ENCODE assay signal across 17 cellular contexts in the genomic region with DNA sequence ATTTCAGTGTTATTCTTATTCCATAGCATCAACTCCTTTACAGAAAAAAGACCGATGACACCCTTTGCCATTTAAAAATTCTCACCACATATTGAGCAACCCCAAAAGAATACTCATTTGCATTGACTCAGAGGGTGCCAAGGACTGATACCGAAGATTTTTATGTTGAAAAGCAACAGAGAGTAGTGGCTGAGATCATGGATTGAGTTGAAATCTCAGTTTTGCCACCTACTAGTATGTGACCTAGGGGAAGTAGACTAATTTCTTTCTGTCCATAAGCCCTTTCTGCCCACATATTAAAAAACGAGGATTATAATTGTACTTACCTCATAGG.
DNase-seq lines count a peak whose midpoint lies in the region; ATAC-seq lines count a peak whose summit lies in the region.
"Had no signal": no experiment of that assay in that cellular context is flagged by ENCODE, and none has a peak within 500 bp of the region (broad histone marks: within the 10 kb centered on the region; RNA-seq: fewer than 3 reads in every experiment).

No MANE protein-coding gene starts in this region.

- CTCF ChIA-PET in naive thymus-derived CD4-positive, alpha-beta T cell (lab: Charles Lee): interaction anchor here (0.8 to 1.5 kb wide), 4 partner anchors 24 to 303 kb away, joined by 3 to 10 read pairs (median 4); no protein-coding TSS in a partner anchor

- no peaks in the 10 kb centered on the region for H3K36me3 ChIP-seq in naive thymus-derived CD4-positive, alpha-beta T cell (ENCODE audit: control insufficient read depth in 2 of 3, insufficient read depth in 3 of 3, low read length in 3 of 3)
- H3K36me3 ChIP-seq: thyroid gland had no signal

- no peaks in the 10 kb centered on the region for H3K27me3 ChIP-seq in naive thymus-derived CD4-positive, alpha-beta T cell (ENCODE audit: control insufficient read depth in 2 of 2, insufficient read depth in 2 of 2, low read length in 2 of 2)
- H3K27me3 ChIP-seq: body of pancreas, thyroid gland had no signal

- no peak for DNase-seq in activated CD4-positive, CD25-positive, alpha-beta regulatory T cell (lab: John Stamatoyannopoulos, UW)
- DNase-seq in SIG-M5 treated with dmso at 0.1 percent for 504 hours (lab: John Stamatoyannopoulos, UW; ENCODE audit: unreplicated experiment) (peak; percentile 54), dedifferentiated amniotic fluid mesenchymal stem cell (ENCODE audit: extremely low spot score) (no peak), NCI-H69 (lab: John Stamatoyannopoulos, UW) (no peak), middle frontal gyrus (ENCODE audit: extremely low spot score, low spot score) (no peak)
- DNase-seq in naive thymus-derived CD4-positive, alpha-beta T cell: no peak
- DNase-seq: activated CD8-positive, alpha-beta memory T cell treated with anti-CD3 and anti-CD28 coated beads, Interleukin-2, amount 50 U/mL, for 4 hours; body of pancreas; Calu3; effector CD4-positive, alpha-beta T cell; RPMI8226; small intestine; T1000; thyroid gland had no signal

- H3K36me3 Mint-ChIP-seq in naive thymus-derived CD4-positive, alpha-beta T cell: peaks cover 0 to 40% (median 8%) of the 10 kb centered on the region in 5 donors
- H3K36me3 Mint-ChIP-seq: memory B cell had no signal

- peak overlapping the region in 7 of 10 donors; percentile 2 to 84 (median 33) for H3K4me3 Mint-ChIP-seq in naive thymus-derived CD4-positive, alpha-beta T cell
- H3K4me3 Mint-ChIP-seq: memory B cell had no signal

- peaks cover 40 to 94% (median 83%) of the 10 kb centered on the region in 7 donors for H3K4me1 Mint-ChIP-seq in naive thymus-derived CD4-positive, alpha-beta T cell

- no peak overlapping the region for H3K27ac ChIP-seq in naive thymus-derived CD4-positive, alpha-beta T cell (ENCODE audit: low read depth, low read length)
- H3K27ac ChIP-seq: body of pancreas, thyroid gland had no signal

- H3K9me3 ChIP-seq in naive thymus-derived CD4-positive, alpha-beta T cell (ENCODE audit: control insufficient read depth in 2 of 3, low read length in 3 of 3): no peaks in the 10 kb centered on the region
- H3K9me3 ChIP-seq: body of pancreas, thyroid gland had no signal

- peak; percentile 42 to 47 for ATAC-seq in activated CD4-positive, CD25-positive, alpha-beta regulatory T cell treated with anti-CD3 and anti-CD28 coated beads, Interleukin-2, amount 50 U/mL, for 24 hours
- ATAC-seq in GM21786 (IDR thresholded peaks at IDR 0.05; ENCODE audit: unreplicated experiment): peak; percentile 17
- ATAC-seq in naive thymus-derived CD4-positive, alpha-beta T cell: peak; percentile 21
- ATAC-seq: body of pancreas had no signal

- no peaks in the 10 kb centered on the region for H3K27me3 Mint-ChIP-seq in naive thymus-derived CD4-positive, alpha-beta T cell
- H3K27me3 Mint-ChIP-seq: memory B cell had no signal

- H3K9me3 Mint-ChIP-seq in naive thymus-derived CD4-positive, alpha-beta T cell: peaks cover 0 to 17% (median 3%) of the 10 kb centered on the region in 11 donors
- H3K9me3 Mint-ChIP-seq: memory B cell had no signal

- POLR2A ChIA-PET in naive thymus-derived CD4-positive, alpha-beta T cell (lab: Charles Lee): interaction anchor here (0.5 to 12.7 kb wide), 7 partner anchors 8 to 180 kb away, joined by 3 to 95 read pairs (median 5); no protein-coding TSS in a partner anchor

- peak overlapping the region; percentile 20 to 99 (median 96) for H3K27ac Mint-ChIP-seq in naive thymus-derived CD4-positive, alpha-beta T cell
- H3K27ac Mint-ChIP-seq: memory B cell had no signal

- H3K4me1 ChIP-seq in naive thymus-derived CD4-positive, alpha-beta T cell (ENCODE audit: control insufficient read depth in 2 of 2, insufficient read depth in 2 of 2, low read length in 2 of 2): peaks cover 50 to 52% of the 10 kb centered on the region in 2 donors
- H3K4me1 ChIP-seq: body of pancreas, thyroid gland had no signal

- H3K4me3 ChIP-seq in naive thymus-derived CD4-positive, alpha-beta T cell (ENCODE audit: low read length): no peak overlapping the region
- H3K4me3 ChIP-seq: body of pancreas, thyroid gland had no signal

- intact Hi-C loops in naive thymus-derived CD4-positive, alpha-beta T cell (cut with micrococcal nuclease): no loop called here
